Comparison of ENCODE assay signal across 12 cellular contexts in genomic region chr1:26829214-26829911, GRCh38. TPM values are rescaled to one million over a fixed set of nuclear protein-coding genes. Genes with fewer than 3 reads are reported as not detected.
DNase-seq lines count a peak whose midpoint lies in the region; ATAC-seq, FAIRE-seq and TF ChIP-seq lines count a peak whose summit lies in the region.
"Had no signal": no experiment of that assay in that cellular context is flagged by ENCODE, and none has a peak within 500 bp of the region (broad histone marks: within the 10 kb centered on the region; RNA-seq: fewer than 3 reads in every experiment).

No MANE protein-coding gene starts in this region.

- no peak for FAIRE-seq in small intestine (lab: Jason Lieb, UNC)
- FAIRE-seq: RCC 7860 had no signal

- H3K4me1 ChIP-seq in right cardiac atrium (ENCODE audit: control insufficient read depth, insufficient read depth, low read length) (peaks cover 5% of the 10 kb centered on the region), lower lobe of right lung (peaks cover 47% of the 10 kb centered on the region), small intestine (ENCODE audit: control insufficient read depth in 2 of 2, insufficient read depth in 1 of 2, low read depth in 1 of 2, low read length in 1 of 2) (peaks cover 5 to 11% of the 10 kb centered on the region in 2 donors), vagina (peaks cover 48% of the 10 kb centered on the region)

- H3K4me3 Mint-ChIP-seq in T-helper 17 cell (peak overlapping the region; percentile 99), type B pancreatic cell (peak overlapping the region; percentile 94)

- H3K27me3 Mint-ChIP-seq in T-helper 17 cell (no peaks in the 10 kb centered on the region), type B pancreatic cell (no peaks in the 10 kb centered on the region)

- no peaks in the 10 kb centered on the region for H3K9me3 Mint-ChIP-seq in type B pancreatic cell

- WGBS in right cardiac atrium, result 79% methylated on average over 6 of the region's 6 CpGs
- WGBS in small intestine, 3 donors, result 86% methylated on average over 6 of the region's 6 CpGs

- H3K4me3 ChIP-seq in right cardiac atrium (ENCODE audit: low read length) (no peak overlapping the region), lower lobe of right lung (peak overlapping the region; percentile 8), small intestine (ENCODE audit: low read depth in 1 of 2, low read length in 2 of 2) (no peak overlapping the region), vagina (no peak overlapping the region)

- peaks cover 67% of the 10 kb centered on the region for H3K4me1 Mint-ChIP-seq in T-helper 17 cell
- peaks cover 22% of the 10 kb centered on the region for H3K4me1 Mint-ChIP-seq in type B pancreatic cell (ENCODE audit: unreplicated experiment)

- no peak for ATAC-seq in right cardiac atrium
- no peak for ATAC-seq in left cardiac atrium
- ATAC-seq in T-helper 17 cell, result no peak
- no peak for ATAC-seq in lower lobe of right lung
- ATAC-seq: esophagus mucosa had no signal

- H3K36me3 Mint-ChIP-seq in T-helper 17 cell (ENCODE audit: low read depth) (peaks cover 14% of the 10 kb centered on the region), type B pancreatic cell (peaks cover 18% of the 10 kb centered on the region)

- H3K36me3 ChIP-seq in lower lobe of right lung (peaks cover 32% of the 10 kb centered on the region), small intestine (ENCODE audit: control insufficient read depth in 2 of 2, insufficient read depth in 2 of 2, low read length in 2 of 2) (peaks cover 6 to 8% of the 10 kb centered on the region in 2 donors), vagina (peaks cover 0 to 19% of the 10 kb centered on the region in 2 donors)

- intact Hi-C loops in right cardiac atrium (cut with DNase I), result no loop called here
- intact Hi-C loops in left cardiac atrium (cut with DNase I), result no loop called here
- intact Hi-C loops in lower lobe of right lung (cut with DNase I), result no loop called here
- intact Hi-C loops in vagina (cut with DNase I), result no loop called here

- H3K27ac Mint-ChIP-seq in T-helper 17 cell (peak overlapping the region; percentile 100), type B pancreatic cell (peak overlapping the region; percentile 59)

- no peaks in the 10 kb centered on the region for H3K9me3 ChIP-seq in right cardiac atrium (ENCODE audit: control insufficient read depth, low read length)
- H3K9me3 ChIP-seq in T-helper 17 cell (ENCODE audit: control insufficient read depth, low read length, poor library complexity, severe bottlenecking), result no peaks in the 10 kb centered on the region
- H3K9me3 ChIP-seq in lower lobe of right lung, result no peaks in the 10 kb centered on the region
- H3K9me3 ChIP-seq in small intestine (ENCODE audit: control insufficient read depth, low read depth), result no peaks in the 10 kb centered on the region
- no peaks in the 10 kb centered on the region for H3K9me3 ChIP-seq in vagina

- no peak for TF ChIP-seq CTCF in lower lobe of right lung (IDR thresholded peaks at IDR 0.05)
- TF ChIP-seq CTCF in type B pancreatic cell (conservative IDR thresholded peaks at IDR 0.05), result no peak
- no peak for TF ChIP-seq CTCF in vagina (IDR thresholded peaks at IDR 0.05)

- H3K27me3 ChIP-seq in right cardiac atrium (ENCODE audit: control insufficient read depth, insufficient read depth), result no peaks in the 10 kb centered on the region
- H3K27me3 ChIP-seq in lower lobe of right lung (ENCODE audit: low read depth), result no peaks in the 10 kb centered on the region
- H3K27me3 ChIP-seq in small intestine (ENCODE audit: control insufficient read depth in 2 of 2, insufficient read depth in 2 of 2, low read length in 2 of 2), result no peaks in the 10 kb centered on the region
- no peaks in the 10 kb centered on the region for H3K27me3 ChIP-seq in vagina

- peak overlapping the region; percentile 53 for H3K27ac ChIP-seq in right cardiac atrium (ENCODE audit: low read length)
- H3K27ac ChIP-seq in lower lobe of right lung, result no peak overlapping the region
- peak overlapping the region in 1 of 2 donors; percentile 7 for H3K27ac ChIP-seq in small intestine (ENCODE audit: low read depth in 1 of 2, low read length in 1 of 2)
- no peak overlapping the region for H3K27ac ChIP-seq in vagina

- DNase-seq in right cardiac atrium (no peak), left cardiac atrium (no peak), T-helper 17 cell (no peak), lower lobe of right lung (no peak), type B pancreatic cell (ENCODE audit: extremely low spot score, unreplicated experiment) (no peak), small intestine (no peak), vagina (ENCODE audit: extremely low spot score in 2 of 2) (no peak), NCI-H524 (lab: John Stamatoyannopoulos, UW) (no peak)
- DNase-seq: activated CD4-positive, CD25-positive, alpha-beta regulatory T cell treated with anti-CD3 and anti-CD28 coated beads, Interleukin-2, amount 50 U/mL, for 72 hours; NCI-H2081 had no signal

- no peak for TF ChIP-seq POLR2A in vagina (IDR thresholded peaks at IDR 0.05)

RNA-seq across cellular contexts. Expression of gene ZDHHC18, which starts 2.9 kb away (rescaled TPM):
- total RNA-seq in right cardiac atrium, result 10 to 100 TPM; 11.8 to 14.4 (median 13.5) TPM
- 12.3 TPM for polyA plus RNA-seq in right cardiac atrium
- total RNA-seq in left cardiac atrium, result 10 to 100 TPM; 15.6 to 18.6 TPM
- 10 to 100 TPM; 70.2 to 71.2 TPM for total RNA-seq in T-helper 17 cell
- 29.1 TPM for total RNA-seq in lower lobe of right lung
- total RNA-seq in type B pancreatic cell (ENCODE audit: low replicate concordance), result 29.7 and 40.7 TPM in 2 replicates
- 10 to 100 TPM in 1 of 3 donors, 1 to 10 TPM in 2; 7.2 to 10.5 (median 7.8) TPM for polyA plus RNA-seq in small intestine
- total RNA-seq in vagina, result 31.4 TPM

RNA-seq across cellular contexts. Expression of gene SFN, which starts 33.6 kb away (rescaled TPM):
- under 1 TPM in 2 of 4 donors, not detected in 2; 0.23 to 0.24 TPM for total RNA-seq in right cardiac atrium
- polyA plus RNA-seq in right cardiac atrium, result 0.20 TPM
- under 1 TPM; 0.18 to 0.42 TPM for total RNA-seq in left cardiac atrium
- 1 to 10 TPM; 1.3 TPM for total RNA-seq in T-helper 17 cell
- total RNA-seq in lower lobe of right lung, result 47.5 TPM
- total RNA-seq in type B pancreatic cell (ENCODE audit: low replicate concordance), result 27.7 and 86.8 TPM in 2 replicates
- polyA plus RNA-seq in small intestine, result 100 to 1,000 TPM in 2 of 3 donors, 10 to 100 TPM in 1; 67.8 to 137 (median 128) TPM
- total RNA-seq in vagina, result 406 TPM

RNA-seq across cellular contexts. Expression of gene PIGV, which starts 41.6 kb away (rescaled TPM):
- total RNA-seq in right cardiac atrium, result 1 to 10 TPM; 5.2 to 7.3 (median 5.9) TPM
- polyA plus RNA-seq in right cardiac atrium, result 3.9 TPM
- total RNA-seq in left cardiac atrium, result 1 to 10 TPM; 6.1 to 6.7 TPM
- total RNA-seq in T-helper 17 cell, result 10 to 100 TPM; 12.0 to 14.3 TPM
- 20.3 TPM for total RNA-seq in lower lobe of right lung
- total RNA-seq in type B pancreatic cell (ENCODE audit: low replicate concordance), result 13.3 and 15.3 TPM in 2 replicates
- 10 to 100 TPM in 1 of 3 donors, 1 to 10 TPM in 2; 3.4 to 12.9 (median 4.1) TPM for polyA plus RNA-seq in small intestine
- 8.1 TPM for total RNA-seq in vagina

Comparison
In these comparisons a context has a peak if more than half of its experiments do, and no peak if none do; other contexts are left out.
1. RNA of gene SFN, which starts 33.6 kb away (total RNA-seq): 406 TPM in vagina (single experiment), 47.5 TPM in lower lobe of right lung (single experiment) and 27.7 to 86.8 TPM in type B pancreatic cell; 1.3 TPM in T-helper 17 cell, 0.18 to 0.42 TPM in left cardiac atrium and 0.23 to 0.24 TPM in right cardiac atrium; every median in the first group is over 10 times any median in the second.